In genomic region chr18:24022141-24022540, GRCh38 we compare ENCODE assay signal across 13 cellular contexts. TPM values are rescaled to one million over a fixed set of nuclear protein-coding genes. Genes with fewer than 3 reads are reported as not detected.
A peak's percentile ranks its signal among the peaks of the same experiment; 100 is the strongest.
DNase-seq lines count a peak whose midpoint lies in the region; ATAC-seq and TF ChIP-seq lines count a peak whose summit lies in the region.
"Had no signal": no experiment of that assay in that cellular context is flagged by ENCODE, and none has a peak within 500 bp of the region (broad histone marks: within the 10 kb centered on the region; RNA-seq: fewer than 3 reads in every experiment).

No MANE protein-coding gene starts in this region.

- DNase-seq in immature natural killer cell: no peak
- no peak for DNase-seq in H4 (ENCODE audit: low spot score)
- DNase-seq in stimulated activated CD4-positive, alpha-beta T cell treated with anti-CD3 and anti-CD28 coated beads, Interleukin-15, amount 100 ng/mL, for 24 hours: no peak
- no peak for DNase-seq in GDM1 (lab: John Stamatoyannopoulos, UW)
- DNase-seq: heart left ventricle, NCI-H748 treated with DMSO at 0.1 percent for 48 hours, psoas muscle, SW 1271 had no signal

- no peaks in the 10 kb centered on the region for H3K9me3 Mint-ChIP-seq in immature natural killer cell

- H3K4me1 ChIP-seq in BLaER1: peaks cover 84% of the 10 kb centered on the region
- H3K4me1 ChIP-seq in HEK293 (ENCODE audit: control insufficient read depth, insufficient read depth, low read length): peaks cover 10% of the 10 kb centered on the region
- H3K4me1 ChIP-seq: psoas muscle had no signal

- peaks cover 44% of the 10 kb centered on the region for H3K36me3 ChIP-seq in BLaER1
- H3K36me3 ChIP-seq in HEK293 (ENCODE audit: control insufficient read depth in 2 of 2, insufficient read depth in 1 of 2, low read length in 2 of 2): peaks cover 0 to 5% of the 10 kb centered on the region in 2 experiments; a peak in 2 of 3 replicates

- H3K27ac Mint-ChIP-seq in immature natural killer cell: peak overlapping the region; percentile 32 to 81 (median 58)

- POLR2A ChIA-PET in HEK293 (lab: Yijun Ruan, JAX): no interaction called here

- peaks cover 2 to 3% (median 2%) of the 10 kb centered on the region in 3 donors for H3K27me3 Mint-ChIP-seq in immature natural killer cell (ENCODE audit: low read depth in 3 of 3)

- peak overlapping the region in 3 of 5 donors; percentile 9 to 33 (median 18) for H3K4me3 Mint-ChIP-seq in immature natural killer cell

- no peaks in the 10 kb centered on the region for H3K27me3 ChIP-seq in BLaER1
- H3K27me3 ChIP-seq: heart left ventricle had no signal

- H3K4me2 ChIP-seq in BLaER1: peak overlapping the region; percentile 88

- TF ChIP-seq CTCF in HEK293 (tag by site-specific recombination; IDR thresholded peaks at IDR 0.05): no peak
- no peak for TF ChIP-seq CTCF in VCaP (conservative IDR thresholded peaks at IDR 0.05)

- CTCF ChIA-PET in HEK293 (lab: Yijun Ruan, JAX): no interaction called here

- H3K9ac ChIP-seq in BLaER1: peak overlapping the region; percentile 2; the same call in 1 of the 2 replicates

- H3K4me3 ChIP-seq in BLaER1 (no peak overlapping the region), HEK293 (ENCODE audit: low read depth, low read length) (no peak overlapping the region)
- H3K4me3 ChIP-seq: heart left ventricle, lung, psoas muscle had no signal

- H3K9me3 ChIP-seq in BLaER1: no peaks in the 10 kb centered on the region
- H3K9me3 ChIP-seq in HEK293 (ENCODE audit: control insufficient read depth, insufficient read depth, low read depth, low read length): no peaks in the 10 kb centered on the region
- H3K9me3 ChIP-seq: heart left ventricle, psoas muscle had no signal

- H3K36me3 Mint-ChIP-seq in immature natural killer cell: peaks cover 0 to 8% (median 0%) of the 10 kb centered on the region in 3 donors

- no peak for ATAC-seq in HG03025 (IDR thresholded peaks at IDR 0.05; ENCODE audit: low FRiP score, unreplicated experiment)
- ATAC-seq: heart left ventricle, psoas muscle had no signal

- no peak overlapping the region for H3K27ac ChIP-seq in BLaER1
- H3K27ac ChIP-seq in HEK293 (ENCODE audit: extremely low read depth, low read depth, low read length): 0 out of 2 replicates have a peak overlapping the region, but pooled peaks have one; percentile 5
- H3K27ac ChIP-seq in VCaP: peak overlapping the region; percentile 62
- H3K27ac ChIP-seq: heart left ventricle, psoas muscle had no signal

- peaks cover 90% of the 10 kb centered on the region for H4K20me1 ChIP-seq in BLaER1

- H3K4me1 Mint-ChIP-seq in immature natural killer cell: peaks cover 97 to 100% of the 10 kb centered on the region in 2 donors

TF ChIP-seq in HEK293, 187 proteins besides CTCF, POLR2A, EP300 and RAD21:
- TF ChIP-seq ZSCAN5A (tag by site-specific recombination; IDR thresholded peaks at IDR 0.05) (no peak), ZNF398 (tag by site-specific recombination; IDR thresholded peaks at IDR 0.05) (no peak), ZBTB10 (tag by site-specific recombination; IDR thresholded peaks at IDR 0.05) (no peak), ZNF2 (tag by site-specific recombination; IDR thresholded peaks at IDR 0.05) (no peak), KLF1 (tag by site-specific recombination; IDR thresholded peaks at IDR 0.05) (no peak), ZNF248 (tag by site-specific recombination; IDR thresholded peaks at IDR 0.05) (no peak), HOXD13 (CRISPR knock-in tag; IDR thresholded peaks at IDR 0.05; ENCODE audit: borderline replicate concordance) (no peak), EGR2 (tag by site-specific recombination; IDR thresholded peaks at IDR 0.05; ENCODE audit: low read depth) (no peak), KLF8 (tag by site-specific recombination; IDR thresholded peaks at IDR 0.05) (no peak)
TF ChIP-seq in HEK293: peak in this region for 0.

RNA-seq across cellular contexts. Expression of gene TTC39C, which starts 7.6 kb away (rescaled TPM):
- polyA plus RNA-seq in immature natural killer cell: 10 to 100 TPM; 18.3 to 26.7 (median 25.0) TPM
- total RNA-seq in H4 (2014; rRNA removed; shearing (Covaris generic)): 20.8 and 21.3 TPM in 2 replicates
